ENCODE assay signal across 8 cellular contexts in genomic region chr16:75218256-75219076, GRCh38.
DNase-seq lines count a peak whose midpoint lies in the region; ATAC-seq and TF ChIP-seq lines count a peak whose summit lies in the region.

CTRB1 (plus strand) TSS chr16:75218988; CDS start chr16:75219008, 20 bp downstream.

- DNase-seq in GM12864 (ENCODE audit: low read depth) (peak; percentile 41), islet precursor cell (peak; percentile 52), foreskin fibroblast (no peak), GF-D8 (lab: John Stamatoyannopoulos, UW) (no peak), NCI-H187 (lab: John Stamatoyannopoulos, UW) (no peak), NCI-H2029 (lab: John Stamatoyannopoulos, UW) (no peak)

- H4K20me1 ChIP-seq in KMS-11 (ENCODE audit: insufficient read depth): no peaks in the 10 kb centered on the region

- H3K4me2 ChIP-seq in KMS-11: peak within 1 kb of the TSS; percentile 34; the same call in 1 of the 2 replicates

- peak within 1 kb of the TSS; percentile 48; the same call in 1 of the 2 replicates for H2AFZ ChIP-seq in KMS-11 (ENCODE audit: low read depth)

- no peak within 1 kb of the TSS for H3K27ac ChIP-seq in KMS-11

- no peak within 1 kb of the TSS for H3K9ac ChIP-seq in KMS-11

- no peak for TF ChIP-seq CTCF in GM12864 (IDR thresholded peaks at IDR 0.05; ENCODE audit: low read depth, low read length, missing control alignments)
- no peak for TF ChIP-seq CTCF in KMS-11 (conservative IDR thresholded peaks at IDR 0.05; ENCODE audit: low read depth, low read length)
- TF ChIP-seq CTCF in foreskin fibroblast (IDR thresholded peaks at IDR 0.05; ENCODE audit: low read depth, low read length): no peak

- peak; percentile 53 for ATAC-seq in GM19467 (IDR thresholded peaks at IDR 0.05; ENCODE audit: unreplicated experiment)

- no peaks in the 10 kb centered on the region for H3K36me3 ChIP-seq in KMS-11 (ENCODE audit: insufficient read depth)

- no peak within 1 kb of the TSS for H3K4me3 ChIP-seq in GM12864 (ENCODE audit: low read depth, low read length)
- H3K4me3 ChIP-seq in KMS-11 (IDR thresholded peaks at IDR 0.05; ENCODE audit: insufficient read depth, low read depth, low read length): no peak within 1 kb of the TSS
- peak within 1 kb of the TSS in 1 of 2 donors; percentile 10 for H3K4me3 ChIP-seq in foreskin fibroblast (ENCODE audit: low read depth in 1 of 2, low read length in 2 of 2)

- no peaks in the 10 kb centered on the region for H3K27me3 ChIP-seq in KMS-11 (ENCODE audit: insufficient read depth, low read depth)

- peaks cover 6% of the 10 kb centered on the region for H3K4me1 ChIP-seq in KMS-11 (ENCODE audit: low read depth, poor library complexity, severe bottlenecking)

- H3K79me2 ChIP-seq in KMS-11 (ENCODE audit: insufficient read depth, low read depth): no peaks in the 10 kb centered on the region

Comparison
In these comparisons a context has a peak if more than half of its experiments do, and no peak if none do; other contexts are left out.
1. DNase-seq: peak in GM12864 (single experiment) and islet precursor cell (single experiment); none in foreskin fibroblast (0 of 2), GF-D8 (single experiment), NCI-H187 (0 of 2) and NCI-H2029 (single experiment).